In the genomic region with DNA sequence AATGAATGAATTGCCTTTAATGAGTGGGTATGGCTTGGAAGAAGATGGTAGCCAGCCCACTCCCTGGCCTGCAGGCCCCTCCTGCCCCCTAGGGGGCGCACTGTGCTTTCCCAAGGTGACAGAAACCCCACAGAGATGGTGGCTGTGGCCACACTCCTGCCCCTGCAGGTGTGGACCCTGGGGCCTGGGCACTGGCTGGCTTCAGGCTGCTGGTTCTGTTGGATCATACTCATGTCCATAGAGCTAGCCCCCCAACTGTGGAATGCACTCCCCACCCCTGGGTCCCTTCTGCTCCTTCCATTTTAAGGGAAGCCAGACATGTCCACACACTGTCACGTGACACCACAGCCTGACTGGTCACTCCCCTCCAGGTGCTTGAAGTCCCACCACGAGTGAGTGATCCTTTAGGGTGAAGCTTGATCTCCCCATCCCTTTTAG, we compare ENCODE assay signal across 8 cellular contexts. TPM values are rescaled to one million over a fixed set of nuclear protein-coding genes. Genes with fewer than 3 reads are reported as not detected.
DNase-seq lines count a peak whose midpoint lies in the region; ATAC-seq and TF ChIP-seq lines count a peak whose summit lies in the region.

No MANE protein-coding gene starts in this region.

- no peak for TF ChIP-seq POLR2A in ovary (IDR thresholded peaks at IDR 0.05)

- no peaks in the 10 kb centered on the region for H3K9me2 ChIP-seq in Karpas-422 (replicated peaks; ENCODE audit: insufficient read depth, low read length)

- no peak overlapping the region for H3K4me3 ChIP-seq in AG04450 (ENCODE audit: low read depth, low read length)
- H3K4me3 ChIP-seq in Karpas-422 (ENCODE audit: low read length), result no peak overlapping the region
- H3K4me3 ChIP-seq in epithelial cell of esophagus (ENCODE audit: low read length), result no peak overlapping the region
- no peak overlapping the region for H3K4me3 ChIP-seq in ovary

- DNase-seq in AG04450 (ENCODE audit: low read depth, low spot score), result no peak
- DNase-seq in Karpas-422, result peak; percentile 88
- peak; percentile 62 for DNase-seq in activated CD4-positive, alpha-beta memory T cell treated with anti-CD3 and anti-CD28 coated beads, Interleukin-2, amount 10 ng/mL, durations not matched to agents 7 days and 5 days
- DNase-seq in epithelial cell of esophagus (ENCODE audit: low read depth), result peak; percentile 42
- peak in 4 of 5 donors; percentile 67 to 74 (median 70) for DNase-seq in ovary
- no peak for DNase-seq in GF-D8 (lab: John Stamatoyannopoulos, UW)
- DNase-seq in occipital lobe (lab: John Stamatoyannopoulos, UW), result no peak

- peaks cover 2% of the 10 kb centered on the region for H3K4me1 Mint-ChIP-seq in activated CD4-positive, alpha-beta memory T cell treated with anti-CD3 and anti-CD28 coated beads, Interleukin-2, amount 10 ng/mL, durations not matched to agents 7 days and 5 days

- H3K4me2 ChIP-seq in Karpas-422 (ENCODE audit: low read depth, low read length, poor library complexity, severe bottlenecking), result no peak overlapping the region

- peaks cover 3% of the 10 kb centered on the region; the same call in 1 of the 2 replicates for H4K20me1 ChIP-seq in Karpas-422 (ENCODE audit: insufficient read depth, low read depth, low read length)

- 43 to 57% (median 49%) methylated on average over 3 of the region's 3 CpGs for WGBS in ovary, 3 donors

- H3K27me3 ChIP-seq in AG04450 (ENCODE audit: control insufficient read depth, insufficient read depth, low read length) (no peaks in the 10 kb centered on the region), Karpas-422 (ENCODE audit: low read length) (no peaks in the 10 kb centered on the region), ovary (no peaks in the 10 kb centered on the region)

- CTCF ChIA-PET in AG04450 (lab: Charles Lee), result interaction anchor here (0.7 to 1.8 kb wide), 9 partner anchors 8 to 87 kb away, joined by 3 to 8 read pairs (median 4); no protein-coding TSS in a partner anchor
- CTCF ChIA-PET in activated CD4-positive, alpha-beta memory T cell treated with anti-CD3 and anti-CD28 coated beads, Interleukin-2, amount 10 ng/mL, durations not matched to agents 7 days and 5 days (lab: Charles Lee), result interaction anchor here (0.6 to 1.8 kb wide), 4 partner anchors 10 to 88 kb away, joined by 3 to 5 read pairs (median 4); no protein-coding TSS in a partner anchor

- H3K79me2 ChIP-seq in Karpas-422 (ENCODE audit: low read length), result no peaks in the 10 kb centered on the region

- ATAC-seq in GM18511 (IDR thresholded peaks at IDR 0.05; ENCODE audit: unreplicated experiment), result peak; percentile 69

- peak overlapping the region; percentile 39 for H3K27ac ChIP-seq in AG04450 (ENCODE audit: low read depth, low read length)
- no peak overlapping the region for H3K27ac ChIP-seq in Karpas-422 (ENCODE audit: low read length)
- peak overlapping the region in 1 of 2 donors; percentile 80 for H3K27ac ChIP-seq in ovary

- H3K9ac ChIP-seq in Karpas-422 (ENCODE audit: low read length), result no peak overlapping the region

- H3K4me1 ChIP-seq in Karpas-422 (ENCODE audit: low read length) (peaks cover 3% of the 10 kb centered on the region), ovary (ENCODE audit: insufficient read depth) (peaks cover 67% of the 10 kb centered on the region)

- no peak overlapping the region for H2AFZ ChIP-seq in Karpas-422 (ENCODE audit: low read length)

- intact Hi-C loops in ovary (cut with DNase I), result loop anchor here in 1 of 4 donors (2.0 kb wide), 1 partner anchor 44 kb away; a partner anchor contains a TSS

- peaks cover 8% of the 10 kb centered on the region for H3K9me3 ChIP-seq in AG04450 (ENCODE audit: control insufficient read depth, insufficient read depth, low read length)
- H3K9me3 ChIP-seq in Karpas-422 (ENCODE audit: low read length), result no peaks in the 10 kb centered on the region
- no peaks in the 10 kb centered on the region for H3K9me3 ChIP-seq in ovary

- peak; percentile 71 for TF ChIP-seq CTCF in AG04450 (IDR thresholded peaks at IDR 0.05; ENCODE audit: low read depth, low read length)
- TF ChIP-seq CTCF in epithelial cell of esophagus (IDR thresholded peaks at IDR 0.05; ENCODE audit: insufficient read depth, low read depth, low read length, missing control alignments), result peak; percentile 65
- TF ChIP-seq CTCF in ovary (IDR thresholded peaks at IDR 0.05), result peak in 2 of 3 donors; percentile 29 to 39

- POLR2A ChIA-PET in AG04450 (lab: Yijun Ruan, JAX), result interaction anchor here (1.6 to 2.9 kb wide), 3 partner anchors 19 to 44 kb away, joined by 5 to 21 read pairs (median 10); a partner anchor contains a TSS
- POLR2A ChIA-PET in activated CD4-positive, alpha-beta memory T cell treated with anti-CD3 and anti-CD28 coated beads, Interleukin-2, amount 10 ng/mL, durations not matched to agents 7 days and 5 days (lab: Charles Lee), result no interaction called here

- H3K36me3 Mint-ChIP-seq in activated CD4-positive, alpha-beta memory T cell treated with anti-CD3 and anti-CD28 coated beads, Interleukin-2, amount 10 ng/mL, durations not matched to agents 7 days and 5 days (ENCODE audit: low read depth), result no peaks in the 10 kb centered on the region

- H3K36me3 ChIP-seq in Karpas-422 (ENCODE audit: insufficient read depth, low read length), result no peaks in the 10 kb centered on the region
- H3K36me3 ChIP-seq in ovary, result no peaks in the 10 kb centered on the region

- no peaks in the 10 kb centered on the region for H3K27me3 Mint-ChIP-seq in activated CD4-positive, alpha-beta memory T cell treated with anti-CD3 and anti-CD28 coated beads, Interleukin-2, amount 10 ng/mL, durations not matched to agents 7 days and 5 days

- TF ChIP-seq EP300 in ovary (IDR thresholded peaks at IDR 0.05), result no peak

- no peak overlapping the region for H3K4me3 Mint-ChIP-seq in activated CD4-positive, alpha-beta memory T cell treated with anti-CD3 and anti-CD28 coated beads, Interleukin-2, amount 10 ng/mL, durations not matched to agents 7 days and 5 days

- H3K27ac Mint-ChIP-seq in activated CD4-positive, alpha-beta memory T cell treated with anti-CD3 and anti-CD28 coated beads, Interleukin-2, amount 10 ng/mL, durations not matched to agents 7 days and 5 days, result no peak overlapping the region

- no peaks in the 10 kb centered on the region for H3K9me3 Mint-ChIP-seq in activated CD4-positive, alpha-beta memory T cell treated with anti-CD3 and anti-CD28 coated beads, Interleukin-2, amount 10 ng/mL, durations not matched to agents 7 days and 5 days

RNA-seq across cellular contexts. Expression of a gene that starts 44.8 kb away (rescaled TPM):
- polyA plus RNA-seq in AG04450 (2011; rRNA removed) (37.4 and 46.0 TPM in 2 replicates), ovary (10 to 100 TPM; 33.5 to 35.9 TPM)
- polyA minus RNA-seq in AG04450 (2011; rRNA and poly(A)+ RNA removed), result 53.8 and 66.8 TPM in 2 replicates
- 0.60 and 0.61 TPM in 2 replicates for total RNA-seq in Karpas-422 (2014; rRNA removed; shearing (Covaris generic); ENCODE audit: low replicate concordance)
- total RNA-seq in activated CD4-positive, alpha-beta memory T cell treated with anti-CD3 and anti-CD28 coated beads, Interleukin-2, amount 10 ng/mL, durations not matched to agents 7 days and 5 days, result 1 to 10 TPM; 1.5 TPM
- total RNA-seq in ovary (10 to 100 TPM; 21.6 to 92.1 (median 72.0) TPM), occipital lobe (6.2 TPM)

RNA-seq across cellular contexts. Expression of a gene that starts 53.3 kb away (rescaled TPM):
- polyA plus RNA-seq in AG04450 (2011; rRNA removed) (68.6 and 77.2 TPM in 2 replicates), ovary (10 to 100 TPM; 18.3 to 64.3 TPM)
- 50.0 and 81.1 TPM in 2 replicates for polyA minus RNA-seq in AG04450 (2011; rRNA and poly(A)+ RNA removed)
- 29.4 and 32.1 TPM in 2 replicates for total RNA-seq in Karpas-422 (2014; rRNA removed; shearing (Covaris generic); ENCODE audit: low replicate concordance)
- total RNA-seq in activated CD4-positive, alpha-beta memory T cell treated with anti-CD3 and anti-CD28 coated beads, Interleukin-2, amount 10 ng/mL, durations not matched to agents 7 days and 5 days, result 10 to 100 TPM; 80.7 to 88.4 TPM
- total RNA-seq in ovary (10 to 100 TPM; 15.5 to 39.2 (median 32.3) TPM), occipital lobe (5.8 TPM)

Comparison
In these comparisons a context has a peak if more than half of its experiments do, and no peak if none do; other contexts are left out.
1. DNase-seq: peak in Karpas-422 (single experiment), activated CD4-positive, alpha-beta memory T cell treated with anti-CD3 and anti-CD28 coated beads, Interleukin-2, amount 10 ng/mL, durations not matched to agents 7 days and 5 days (single experiment), epithelial cell of esophagus (single experiment) and ovary (4 of 5); none in AG04450 (single experiment), GF-D8 (single experiment) and occipital lobe (single experiment).
2. Peak in every context shown above with its lines, with median percentiles within 50 percentile points of each other: CTCF ChIP-seq.